In the genomic region with DNA sequence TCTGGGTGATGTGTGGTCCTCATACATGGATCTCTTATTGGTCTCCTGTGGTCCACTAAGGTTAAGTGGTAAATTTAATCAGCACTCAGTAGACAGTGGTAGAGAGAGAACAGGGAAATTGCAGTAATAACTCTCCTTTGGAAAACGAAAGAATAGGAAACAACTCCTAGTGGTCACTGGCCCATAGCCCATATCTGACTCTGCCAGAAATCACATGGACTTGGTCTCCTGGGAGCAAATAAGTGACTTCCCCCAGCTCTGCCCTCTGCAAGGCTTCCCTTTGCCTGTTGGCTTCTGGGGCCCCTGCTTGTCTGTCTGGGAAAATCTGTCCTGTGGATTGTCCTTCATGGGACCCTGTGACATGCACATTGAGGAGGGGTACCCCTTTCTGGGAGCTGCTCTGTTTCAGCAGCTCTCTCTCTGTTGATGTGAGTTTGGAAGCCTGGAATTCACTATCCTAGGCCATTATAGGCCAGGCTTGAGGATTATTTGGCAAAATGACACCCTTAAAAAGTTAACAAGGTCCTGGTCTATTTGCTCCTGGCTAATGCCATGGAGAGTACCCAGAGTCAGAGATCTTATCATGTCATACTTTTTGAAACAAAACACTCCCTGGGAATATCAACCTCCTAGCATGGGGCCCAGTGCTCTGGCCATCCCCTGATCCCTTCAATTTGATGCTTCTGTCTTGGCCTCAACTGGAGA, we compare ENCODE assay signal across 15 cellular contexts. TPM values are rescaled to one million over a fixed set of nuclear protein-coding genes. Genes with fewer than 3 reads are reported as not detected.
A peak's percentile ranks its signal among the peaks of the same experiment; 100 is the strongest.
DNase-seq lines count a peak whose midpoint lies in the region; ATAC-seq, FAIRE-seq and TF ChIP-seq lines count a peak whose summit lies in the region.
"Had no signal": no experiment of that assay in that cellular context is flagged by ENCODE, and none has a peak within 500 bp of the region (broad histone marks: within the 10 kb centered on the region; RNA-seq: fewer than 3 reads in every experiment).

No MANE protein-coding gene starts in this region.

- no peak overlapping the region for H3K4me3 Mint-ChIP-seq in GM23338
- no peak overlapping the region for H3K4me3 Mint-ChIP-seq in astrocyte (ENCODE audit: unreplicated experiment)
- H3K4me3 Mint-ChIP-seq: central memory CD8-positive, alpha-beta T cell had no signal

- H3K27ac ChIP-seq in GM23338 (ENCODE audit: low read depth), result no peak overlapping the region
- no peak overlapping the region for H3K27ac ChIP-seq in astrocyte (ENCODE audit: low read depth, low read length)
- H3K27ac ChIP-seq in thyroid gland, result no peak overlapping the region
- H3K27ac ChIP-seq: parathyroid adenoma, SJSA1 had no signal

- no peaks in the 10 kb centered on the region for H3K4me1 ChIP-seq in GM23338 (ENCODE audit: insufficient read depth)
- H3K4me1 ChIP-seq in astrocyte (ENCODE audit: insufficient read depth, low read length), result peaks cover 11% of the 10 kb centered on the region
- peaks cover 0 to 11% of the 10 kb centered on the region in 2 donors for H3K4me1 ChIP-seq in thyroid gland
- H3K4me1 ChIP-seq: SJSA1 had no signal

- FAIRE-seq in astrocyte (lab: Jason Lieb, UNC), result no peak
- FAIRE-seq: GM18507 had no signal

- DNase-seq in GM23338 (ENCODE audit: low spot score) (no peak), astrocyte (ENCODE audit: low read depth) (peak; percentile 83), left kidney (ENCODE audit: low read depth, low spot score) (peak; percentile 33), thyroid gland (peak; percentile 60 to 73)
- no peak for DNase-seq in stimulated activated CD4-positive, alpha-beta T cell treated with anti-CD3 and anti-CD28 coated beads, Interleukin-1b, Interleukin-23, amount 100 ng/mL, for 48 hours
- DNase-seq: activated T-cell treated with anti-CD3 and anti-CD28 coated beads, Interleukin-2, amount 50 U/mL, for 48 hours; DND-41; NCI-H1048 had no signal

- H3K36me3 Mint-ChIP-seq in GM23338 (ENCODE audit: low read depth) (no peaks in the 10 kb centered on the region; the same call in 2 of the 3 replicates), astrocyte (ENCODE audit: low read depth, unreplicated experiment) (no peaks in the 10 kb centered on the region)

- H4K20me1 ChIP-seq in GM23338 (replicated peaks; ENCODE audit: insufficient read depth), result no peaks in the 10 kb centered on the region
- no peaks in the 10 kb centered on the region for H4K20me1 ChIP-seq in astrocyte (ENCODE audit: insufficient read depth, low read length)

- peaks cover 5% of the 10 kb centered on the region for H3K9me3 Mint-ChIP-seq in GM23338
- peaks cover 5% of the 10 kb centered on the region for H3K9me3 Mint-ChIP-seq in astrocyte (ENCODE audit: unreplicated experiment)
- H3K9me3 Mint-ChIP-seq: central memory CD8-positive, alpha-beta T cell had no signal

- ATAC-seq in GM23338 (no peak), GM21723 (IDR thresholded peaks at IDR 0.05; ENCODE audit: unreplicated experiment) (no peak), HG02885 (IDR thresholded peaks at IDR 0.05; ENCODE audit: poor library complexity, unreplicated experiment) (no peak)

- intact Hi-C loops in thyroid gland (cut with DNase I), result no loop called here

- H3K27me3 ChIP-seq in GM23338 (ENCODE audit: insufficient read depth) (no peaks in the 10 kb centered on the region), astrocyte (ENCODE audit: insufficient read depth, low read length) (no peaks in the 10 kb centered on the region), thyroid gland (no peaks in the 10 kb centered on the region)
- H3K27me3 ChIP-seq: SJSA1 had no signal

- H3K9me3 ChIP-seq in astrocyte (ENCODE audit: insufficient read depth, low read depth, low read length), result peaks cover 3% of the 10 kb centered on the region
- H3K9me3 ChIP-seq in thyroid gland, result no peaks in the 10 kb centered on the region
- H3K9me3 ChIP-seq: SJSA1 had no signal

- H3K4me2 ChIP-seq in GM23338, result no peak overlapping the region
- peak overlapping the region; percentile 48 for H3K4me2 ChIP-seq in astrocyte (ENCODE audit: low read length)

- WGBS in thyroid gland, 2 donors, result 0 to 10% methylated on average over 1 of the region's 1 CpG

- H2AFZ ChIP-seq in GM23338 (0 out of 2 replicates have a peak overlapping the region, but pooled peaks have one; percentile 28), astrocyte (ENCODE audit: low read depth, low read length) (no peak overlapping the region)
- H2AFZ ChIP-seq: parathyroid adenoma had no signal

- H3K27ac Mint-ChIP-seq in GM23338, result no peak overlapping the region
- no peak overlapping the region for H3K27ac Mint-ChIP-seq in astrocyte (ENCODE audit: unreplicated experiment)

- no peak for TF ChIP-seq POLR2A in thyroid gland (IDR thresholded peaks at IDR 0.05)

- H3K36me3 ChIP-seq in GM23338 (ENCODE audit: insufficient read depth), result no peaks in the 10 kb centered on the region
- H3K36me3 ChIP-seq in astrocyte (ENCODE audit: insufficient read depth, low read length), result no peaks in the 10 kb centered on the region
- H3K36me3 ChIP-seq in thyroid gland, result no peaks in the 10 kb centered on the region
- H3K36me3 ChIP-seq: SJSA1 had no signal

- H3K4me1 Mint-ChIP-seq in GM23338 (no peaks in the 10 kb centered on the region), astrocyte (ENCODE audit: low read depth, unreplicated experiment) (peaks cover 3% of the 10 kb centered on the region)
- H3K4me1 Mint-ChIP-seq: central memory CD8-positive, alpha-beta T cell had no signal

- no peaks in the 10 kb centered on the region for H3K79me2 ChIP-seq in GM23338 (replicated peaks; ENCODE audit: insufficient read depth)
- H3K79me2 ChIP-seq in astrocyte (ENCODE audit: insufficient read depth, low read length), result no peaks in the 10 kb centered on the region
- H3K79me2 ChIP-seq: parathyroid adenoma had no signal

- H3K4me3 ChIP-seq in GM23338 (no peak overlapping the region), astrocyte (ENCODE audit: insufficient read depth, low read depth, low read length) (no peak overlapping the region), thyroid gland (replicated peaks in 1 of 3) (no peak overlapping the region)
- H3K4me3 ChIP-seq: SJSA1 had no signal

- no peaks in the 10 kb centered on the region; the same call in 1 of the 2 replicates for H3K9me2 ChIP-seq in GM23338 (ENCODE audit: insufficient read depth)

- no peak for TF ChIP-seq CTCF in GM23338 (conservative IDR thresholded peaks at IDR 0.05; ENCODE audit: low read depth in 2 of 2)
- TF ChIP-seq CTCF in astrocyte (IDR thresholded peaks at IDR 0.05; ENCODE audit: insufficient read depth, low read depth, low read length), result no peak
- peak in 1 of 6 experiments; percentile 5 for TF ChIP-seq CTCF in thyroid gland (IDR thresholded peaks at IDR 0.05)

- no peaks in the 10 kb centered on the region for H3F3A ChIP-seq in GM23338 (replicated peaks; ENCODE audit: low read depth)

- no peaks in the 10 kb centered on the region for H3K27me3 Mint-ChIP-seq in GM23338 (ENCODE audit: insufficient read depth, low read depth, poor library complexity)
- H3K27me3 Mint-ChIP-seq in astrocyte (ENCODE audit: low read depth, unreplicated experiment), result peaks cover 4% of the 10 kb centered on the region

- H3K9ac ChIP-seq in astrocyte (ENCODE audit: low read length), result no peak overlapping the region
- H3K9ac ChIP-seq: parathyroid adenoma had no signal

TF ChIP-seq in GM23338, 12 proteins besides CTCF, POLR2A, EP300 and RAD21 (continues in another document):
- TF ChIP-seq CREB1 (CRISPR knock-in tag; IDR thresholded peaks at IDR 0.05; ENCODE audit: low read depth) (no peak), NANOG (IDR thresholded peaks at IDR 0.05; ENCODE audit: borderline replicate concordance) (no peak), EZH2phosphoT487 (IDR thresholded peaks at IDR 0.05; ENCODE audit: unreplicated experiment) (no peak), EZH2 (IDR thresholded peaks at IDR 0.05; ENCODE audit: low read depth, unreplicated experiment) (no peak), POLR2AphosphoS5 (IDR thresholded peaks at IDR 0.05; ENCODE audit: low read depth) (no peak), ZNF331 (CRISPR knock-in tag; IDR thresholded peaks at IDR 0.05; ENCODE audit: low read depth) (no peak), ZNF114 (CRISPR knock-in tag; IDR thresholded peaks at IDR 0.05) (no peak), STAT1 (IDR thresholded peaks at IDR 0.05; ENCODE audit: unreplicated experiment) (no peak)
- TF ChIP-seq, protein P1, sequence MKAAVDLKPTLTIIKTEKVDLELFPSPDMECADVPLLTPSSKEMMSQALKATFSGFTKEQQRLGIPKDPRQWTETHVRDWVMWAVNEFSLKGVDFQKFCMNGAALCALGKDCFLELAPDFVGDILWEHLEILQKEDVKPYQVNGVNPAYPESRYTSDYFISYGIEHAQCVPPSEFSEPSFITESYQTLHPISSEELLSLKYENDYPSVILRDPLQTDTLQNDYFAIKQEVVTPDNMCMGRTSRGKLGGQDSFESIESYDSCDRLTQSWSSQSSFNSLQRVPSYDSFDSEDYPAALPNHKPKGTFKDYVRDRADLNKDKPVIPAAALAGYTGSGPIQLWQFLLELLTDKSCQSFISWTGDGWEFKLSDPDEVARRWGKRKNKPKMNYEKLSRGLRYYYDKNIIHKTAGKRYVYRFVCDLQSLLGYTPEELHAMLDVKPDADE (IDR thresholded peaks at IDR 0.05), result no peak
- TF ChIP-seq, protein P2, sequence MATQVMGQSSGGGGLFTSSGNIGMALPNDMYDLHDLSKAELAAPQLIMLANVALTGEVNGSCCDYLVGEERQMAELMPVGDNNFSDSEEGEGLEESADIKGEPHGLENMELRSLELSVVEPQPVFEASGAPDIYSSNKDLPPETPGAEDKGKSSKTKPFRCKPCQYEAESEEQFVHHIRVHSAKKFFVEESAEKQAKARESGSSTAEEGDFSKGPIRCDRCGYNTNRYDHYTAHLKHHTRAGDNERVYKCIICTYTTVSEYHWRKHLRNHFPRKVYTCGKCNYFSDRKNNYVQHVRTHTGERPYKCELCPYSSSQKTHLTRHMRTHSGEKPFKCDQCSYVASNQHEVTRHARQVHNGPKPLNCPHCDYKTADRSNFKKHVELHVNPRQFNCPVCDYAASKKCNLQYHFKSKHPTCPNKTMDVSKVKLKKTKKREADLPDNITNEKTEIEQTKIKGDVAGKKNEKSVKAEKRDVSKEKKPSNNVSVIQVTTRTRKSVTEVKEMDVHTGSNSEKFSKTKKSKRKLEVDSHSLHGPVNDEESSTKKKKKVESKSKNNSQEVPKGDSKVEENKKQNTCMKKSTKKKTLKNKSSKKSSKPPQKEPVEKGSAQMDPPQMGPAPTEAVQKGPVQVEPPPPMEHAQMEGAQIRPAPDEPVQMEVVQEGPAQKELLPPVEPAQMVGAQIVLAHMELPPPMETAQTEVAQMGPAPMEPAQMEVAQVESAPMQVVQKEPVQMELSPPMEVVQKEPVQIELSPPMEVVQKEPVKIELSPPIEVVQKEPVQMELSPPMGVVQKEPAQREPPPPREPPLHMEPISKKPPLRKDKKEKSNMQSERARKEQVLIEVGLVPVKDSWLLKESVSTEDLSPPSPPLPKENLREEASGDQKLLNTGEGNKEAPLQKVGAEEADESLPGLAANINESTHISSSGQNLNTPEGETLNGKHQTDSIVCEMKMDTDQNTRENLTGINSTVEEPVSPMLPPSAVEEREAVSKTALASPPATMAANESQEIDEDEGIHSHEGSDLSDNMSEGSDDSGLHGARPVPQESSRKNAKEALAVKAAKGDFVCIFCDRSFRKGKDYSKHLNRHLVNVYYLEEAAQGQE (IDR thresholded peaks at IDR 0.05; ENCODE audit: unreplicated experiment), result no peak

RNA-seq across cellular contexts. Expression of a gene that starts 58.0 kb away (rescaled TPM):
- total RNA-seq in GM23338 (2014; rRNA removed; shearing (Covaris generic)), result 0.04 and 0.07 TPM in 2 replicates
- polyA plus RNA-seq in GM23338 (2016; fragmentation: Nextera tagmentation; extraction: Ambion mirVana), result 0.19 TPM in 1 of 2 replicates, not detected in the other
- 15.6 and 17.8 TPM in 2 replicates for total RNA-seq in astrocyte
- total RNA-seq in thyroid gland, result not detected
- total RNA-seq: SJSA1, subcutaneous adipose tissue had no signal

Comparison
In these comparisons a context has a peak if more than half of its experiments do, and no peak if none do; other contexts are left out.
1. DNase-seq: peak in astrocyte (single experiment), left kidney (single experiment) and thyroid gland (2 of 2); none in GM23338 (single experiment) and stimulated activated CD4-positive, alpha-beta T cell treated with anti-CD3 and anti-CD28 coated beads, Interleukin-1b, Interleukin-23, amount 100 ng/mL, for 48 hours (single experiment).
2. RNA of a gene that starts 58.0 kb away (total RNA-seq): 15.6 to 17.8 TPM in astrocyte; 0.04 to 0.07 TPM in GM23338 and not detected in thyroid gland; every median in the first group is over 10 times any median in the second.